Comparison of ENCODE assay signal across 24 cellular contexts in the genomic region with DNA sequence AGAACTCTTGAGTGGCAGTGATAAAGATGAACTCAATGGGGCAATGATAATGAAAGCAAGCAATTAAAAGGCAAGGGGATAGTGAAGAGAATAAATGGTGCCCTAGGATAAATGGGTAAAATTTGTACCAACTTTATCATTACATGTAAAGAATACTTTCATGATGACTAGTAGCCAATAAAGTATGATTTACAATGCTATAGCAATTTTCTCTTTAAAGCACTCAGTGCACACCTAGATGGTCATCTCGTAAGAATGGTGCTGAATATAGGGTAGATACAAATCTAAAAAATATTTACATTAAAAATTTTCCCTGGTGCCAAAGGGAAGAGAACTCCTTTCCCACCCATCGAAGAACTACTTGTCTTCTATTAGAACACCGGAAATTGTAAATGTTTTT.
DNase-seq lines count a peak whose midpoint lies in the region; ATAC-seq and TF ChIP-seq lines count a peak whose summit lies in the region.
"Had no signal": no experiment of that assay in that cellular context is flagged by ENCODE, and none has a peak within 500 bp of the region (broad histone marks: within the 10 kb centered on the region; RNA-seq: fewer than 3 reads in every experiment).

No MANE protein-coding gene starts in this region.

- H3K14ac ChIP-seq in neuronal stem cell (ENCODE audit: low read length), result no peak overlapping the region

- peak overlapping the region; percentile 93; the same call in 1 of the 2 replicates for H3K27ac ChIP-seq in HCT116 (ENCODE audit: low read depth, low read length)
- no peak overlapping the region for H3K27ac ChIP-seq in PC-3 (ENCODE audit: low read length)
- no peak overlapping the region for H3K27ac ChIP-seq in neuronal stem cell (replicated peaks; ENCODE audit: low read length)
- H3K27ac ChIP-seq: BLaER1 had no signal

- H3K4ac ChIP-seq in neuronal stem cell (ENCODE audit: low read length), result no peak overlapping the region

- no peak overlapping the region for H4K91ac ChIP-seq in neuronal stem cell (ENCODE audit: low read depth, low read length, poor library complexity)

- RAD21 ChIA-PET in HCT116 (lab: Charles Lee; ENCODE audit: low non-redundant PET in 1 of 2, low total read pairs in 2 of 2, uncharacterized antibody in 2 of 2, unreplicated experiment in 2 of 2), result no interaction called here

- H3K4me1 ChIP-seq in HCT116 (ENCODE audit: control insufficient read depth in 1 of 2, insufficient read depth in 2 of 2, low read length in 2 of 2) (peaks cover 48 to 55% of the 10 kb centered on the region in 2 experiments), PC-3 (ENCODE audit: insufficient read depth, low read length) (peaks cover 43% of the 10 kb centered on the region), neuronal stem cell (ENCODE audit: control insufficient read depth in 2 of 2, insufficient read depth in 1 of 2, low read depth in 1 of 2, low read length in 2 of 2) (peaks cover 3 to 24% of the 10 kb centered on the region in 2 donors)
- H3K4me1 ChIP-seq: BE2C, BLaER1 had no signal

- TF ChIP-seq RAD21 in HCT116 (IDR thresholded peaks at IDR 0.05; ENCODE audit: low read depth), result no peak

- CTCF ChIA-PET in HCT116 (lab: Charles Lee), result no interaction called here
- CTCF ChIA-PET in PC-3 (lab: Charles Lee), result no interaction called here
- CTCF ChIA-PET in activated CD4-positive, alpha-beta memory T cell treated with anti-CD3 and anti-CD28 coated beads for 36 hours (lab: Charles Lee), result no interaction called here

- no peak overlapping the region for H3K4me3 Mint-ChIP-seq in activated CD4-positive, alpha-beta memory T cell treated with anti-CD3 and anti-CD28 coated beads for 36 hours
- H3K4me3 Mint-ChIP-seq in progenitor cell of endocrine pancreas (ENCODE audit: low read depth), result no peak overlapping the region
- H3K4me3 Mint-ChIP-seq: CD14-positive monocyte; CD4-positive, alpha-beta memory T cell; CD4-positive, CD25-positive, alpha-beta regulatory T cell; CD8-positive, alpha-beta memory T cell had no signal

- WGBS in neuronal stem cell (ENCODE audit: extremely low coverage in 2 of 2, insufficient read length in 2 of 2, insufficient replicate concordance in 1 of 2), 2 donors, result no CpG with 5 or more reads among the region's 3 CpGs

- H2AK5ac ChIP-seq in neuronal stem cell (ENCODE audit: low read depth, low read length), result no peak overlapping the region

- no peak overlapping the region for H3K27ac Mint-ChIP-seq in activated CD4-positive, alpha-beta memory T cell treated with anti-CD3 and anti-CD28 coated beads for 36 hours
- H3K27ac Mint-ChIP-seq in progenitor cell of endocrine pancreas, result no peak overlapping the region
- H3K27ac Mint-ChIP-seq: CD14-positive monocyte; CD4-positive, alpha-beta memory T cell; CD4-positive, CD25-positive, alpha-beta regulatory T cell; CD8-positive, alpha-beta memory T cell had no signal

- H4K20me1 ChIP-seq in HCT116 (ENCODE audit: insufficient read depth) (no peaks in the 10 kb centered on the region), PC-3 (ENCODE audit: low read length) (no peaks in the 10 kb centered on the region)
- H4K20me1 ChIP-seq: BLaER1 had no signal

- H3K9ac ChIP-seq in HCT116 (ENCODE audit: low read length) (no peak overlapping the region), PC-3 (ENCODE audit: low read length) (no peak overlapping the region), neuronal stem cell (ENCODE audit: low read depth, low read length, poor library complexity) (no peak overlapping the region)
- H3K9ac ChIP-seq: BLaER1 had no signal

- no peaks in the 10 kb centered on the region for H3K36me3 Mint-ChIP-seq in activated CD4-positive, alpha-beta memory T cell treated with anti-CD3 and anti-CD28 coated beads for 36 hours
- no peaks in the 10 kb centered on the region for H3K36me3 Mint-ChIP-seq in progenitor cell of endocrine pancreas (ENCODE audit: insufficient read depth)
- H3K36me3 Mint-ChIP-seq: CD14-positive monocyte; CD4-positive, alpha-beta memory T cell; CD4-positive, CD25-positive, alpha-beta regulatory T cell had no signal

- H3K79me2 ChIP-seq in HCT116 (ENCODE audit: insufficient read depth, low read length) (no peaks in the 10 kb centered on the region), PC-3 (ENCODE audit: low read length) (no peaks in the 10 kb centered on the region)

- no peak for TF ChIP-seq POLR2A in HCT116 (IDR thresholded peaks at IDR 0.05; ENCODE audit: borderline replicate concordance, extremely low read depth, insufficient read depth, insufficient read length)

- POLR2A ChIA-PET in HCT116 (lab: Charles Lee) (no interaction called here), PC-3 (lab: Charles Lee; ENCODE audit: unreplicated experiment) (no interaction called here)
- POLR2A ChIA-PET in activated CD4-positive, alpha-beta memory T cell treated with anti-CD3 and anti-CD28 coated beads for 36 hours (lab: Charles Lee), result no interaction called here

- no peak overlapping the region for H3K23ac ChIP-seq in neuronal stem cell (ENCODE audit: low read depth, low read length, poor library complexity)

- intact Hi-C loops in HCT116 (cut with micrococcal nuclease) (no loop called here), PC-3 (cut with micrococcal nuclease) (loop anchor here (10.0 kb wide), 1 partner anchor 97 kb away; no protein-coding TSS in a partner anchor)
- intact Hi-C loops in activated CD4-positive, alpha-beta memory T cell treated with anti-CD3 and anti-CD28 coated beads for 36 hours (cut with micrococcal nuclease), result no loop called here

- H2BK12ac ChIP-seq in neuronal stem cell (ENCODE audit: low read length), result no peak overlapping the region

- no peaks in the 10 kb centered on the region for H3K27me3 Mint-ChIP-seq in activated CD4-positive, alpha-beta memory T cell treated with anti-CD3 and anti-CD28 coated beads for 36 hours
- H3K27me3 Mint-ChIP-seq in progenitor cell of endocrine pancreas, result no peaks in the 10 kb centered on the region
- H3K27me3 Mint-ChIP-seq: CD4-positive, alpha-beta memory T cell; CD4-positive, CD25-positive, alpha-beta regulatory T cell; CD8-positive, alpha-beta memory T cell had no signal

- H3K18ac ChIP-seq in neuronal stem cell (ENCODE audit: low read length), result no peak overlapping the region

- TF ChIP-seq CTCF in HCT116 (IDR thresholded peaks at IDR 0.05 in 2 of 3, conservative IDR thresholded peaks at IDR 0.05 in 1 of 3; ENCODE audit: borderline replicate concordance in 1 of 3, insufficient read depth in 1 of 3, low read depth in 2 of 3, low read length in 2 of 3), result no peak
- TF ChIP-seq CTCF in PC-3 (conservative IDR thresholded peaks at IDR 0.05; ENCODE audit: low read depth, low read length), result no peak
- TF ChIP-seq CTCF in progenitor cell of endocrine pancreas (IDR thresholded peaks at IDR 0.05; ENCODE audit: unreplicated experiment), result no peak

- peak overlapping the region; percentile 85 for H2AFZ ChIP-seq in HCT116 (ENCODE audit: low read depth, low read length, poor library complexity, severe bottlenecking)
- H2AFZ ChIP-seq in PC-3 (ENCODE audit: low read length), result no peak overlapping the region
- peak overlapping the region; percentile 10 for H2AFZ ChIP-seq in neuronal stem cell (ENCODE audit: low read length)

- H3K4me3 ChIP-seq in HCT116 (replicated peaks in 1 of 2; ENCODE audit: low read depth in 1 of 2, low read length in 2 of 2), result no peak overlapping the region
- H3K4me3 ChIP-seq in PC-3 (ENCODE audit: low read length), result no peak overlapping the region
- no peak overlapping the region for H3K4me3 ChIP-seq in neuronal stem cell (ENCODE audit: low read length in 2 of 2)
- H3K4me3 ChIP-seq: BLaER1, GM12878 had no signal

- no peak overlapping the region for H2BK5ac ChIP-seq in neuronal stem cell (ENCODE audit: low read length)

- H2BK15ac ChIP-seq in neuronal stem cell (ENCODE audit: low read length), result no peak overlapping the region

- H3K9me2 ChIP-seq in HCT116 (ENCODE audit: insufficient read depth), result no peaks in the 10 kb centered on the region
- H3K9me2 ChIP-seq in PC-3 (replicated peaks; ENCODE audit: low read length), result no peaks in the 10 kb centered on the region

- ATAC-seq in HCT116 (no peak), PC-3 (peak; percentile 57)
- ATAC-seq: GM12878 had no signal

- no peaks in the 10 kb centered on the region for H3K27me3 ChIP-seq in HCT116 (ENCODE audit: insufficient read depth, low read length)
- H3K27me3 ChIP-seq in PC-3 (ENCODE audit: low read length), result no peaks in the 10 kb centered on the region
- no peaks in the 10 kb centered on the region for H3K27me3 ChIP-seq in neuronal stem cell (ENCODE audit: control insufficient read depth in 3 of 3, insufficient read depth in 3 of 3, low read depth in 1 of 3, low read length in 3 of 3)
- H3K27me3 ChIP-seq: BE2C, BLaER1 had no signal

- H3K4me2 ChIP-seq in HCT116 (ENCODE audit: low read length), result no peak overlapping the region
- 0 out of 2 replicates have a peak overlapping the region, but pooled peaks have one; percentile 29 for H3K4me2 ChIP-seq in PC-3 (ENCODE audit: low read length)
- no peak overlapping the region for H3K4me2 ChIP-seq in neuronal stem cell (ENCODE audit: insufficient read depth, low read length, poor library complexity, severe bottlenecking)
- H3K4me2 ChIP-seq: BLaER1 had no signal

- DNase-seq in HCT116 (ENCODE audit: low read depth, low spot score) (no peak), PC-3 (peak; percentile 66), neuronal stem cell (ENCODE audit: low spot score) (no peak), progenitor cell of endocrine pancreas (ENCODE audit: low spot score, unreplicated experiment) (no peak), NCI-H2227 treated with DMSO at 0.1 percent for 48 hours (lab: John Stamatoyannopoulos, UW) (no peak)
- no peak for DNase-seq in activated CD4-positive, alpha-beta memory T cell treated with anti-CD3 and anti-CD28 coated beads for 36 hours
- DNase-seq: 8988T; ACHN; BE2C; C1 segment of cervical spinal cord; CD4-positive, alpha-beta memory T cell; CD4-positive, CD25-positive, alpha-beta regulatory T cell; CD8-positive, alpha-beta memory T cell; COR-L47; DMS 273 treated with DMSO at 0.1 percent for 48 hours; DMS153; DMS53; DMS79; DND-41; EL; GDM1 had no signal

- BruUV-seq in HCT116 (replicated peaks; lab: Mats Ljungman, UMichigan) (no TSS peak), PC-3 (replicated peaks; lab: Mats Ljungman, UMichigan) (no TSS peak)

- H4K8ac ChIP-seq in neuronal stem cell (ENCODE audit: low read depth, low read length), result no peak overlapping the region

- H3K9me3 ChIP-seq in HCT116 (ENCODE audit: control insufficient read depth in 1 of 2, insufficient read depth in 1 of 2, low read depth in 1 of 2, low read length in 2 of 2) (no peaks in the 10 kb centered on the region), PC-3 (ENCODE audit: low read length) (no peaks in the 10 kb centered on the region), neuronal stem cell (replicated peaks in 1 of 2; ENCODE audit: control insufficient read depth in 2 of 2, insufficient read depth in 1 of 2, low read depth in 1 of 2, low read length in 2 of 2) (peaks cover 0 to 3% of the 10 kb centered on the region in 2 donors)
- H3K9me3 ChIP-seq: BE2C, BLaER1 had no signal

- no peaks in the 10 kb centered on the region for H3K4me1 Mint-ChIP-seq in activated CD4-positive, alpha-beta memory T cell treated with anti-CD3 and anti-CD28 coated beads for 36 hours (ENCODE audit: low read depth)
- peaks cover 22% of the 10 kb centered on the region for H3K4me1 Mint-ChIP-seq in progenitor cell of endocrine pancreas (ENCODE audit: low read depth)
- H3K4me1 Mint-ChIP-seq: CD14-positive monocyte; CD4-positive, alpha-beta memory T cell; CD4-positive, CD25-positive, alpha-beta regulatory T cell; CD8-positive, alpha-beta memory T cell had no signal

- H3F3A ChIP-seq in PC-3 (ENCODE audit: low read length, unreplicated experiment), result peaks cover 3% of the 10 kb centered on the region

- no peaks in the 10 kb centered on the region for H3K79me1 ChIP-seq in neuronal stem cell (ENCODE audit: low read depth, low read length)

- H2BK120ac ChIP-seq in neuronal stem cell (ENCODE audit: low read depth, low read length), result no peak overlapping the region

- H3K9me3 Mint-ChIP-seq in activated CD4-positive, alpha-beta memory T cell treated with anti-CD3 and anti-CD28 coated beads for 36 hours, result peaks cover 4% of the 10 kb centered on the region
- H3K9me3 Mint-ChIP-seq in progenitor cell of endocrine pancreas (ENCODE audit: low read depth), result peaks cover 7% of the 10 kb centered on the region

- H3K36me3 ChIP-seq in HCT116 (ENCODE audit: control insufficient read depth in 1 of 2, insufficient read depth in 2 of 2, low read length in 2 of 2), result no peaks in the 10 kb centered on the region
- H3K36me3 ChIP-seq in PC-3 (ENCODE audit: low read depth, low read length), result no peaks in the 10 kb centered on the region
- H3K36me3 ChIP-seq in neuronal stem cell (replicated peaks in 1 of 2; ENCODE audit: control insufficient read depth in 2 of 2, insufficient read depth in 2 of 2, low read length in 2 of 2), result no peaks in the 10 kb centered on the region
- H3K36me3 ChIP-seq: BE2C, BLaER1 had no signal
